ENCODE assay signal across 23 cellular contexts in the genomic region with DNA sequence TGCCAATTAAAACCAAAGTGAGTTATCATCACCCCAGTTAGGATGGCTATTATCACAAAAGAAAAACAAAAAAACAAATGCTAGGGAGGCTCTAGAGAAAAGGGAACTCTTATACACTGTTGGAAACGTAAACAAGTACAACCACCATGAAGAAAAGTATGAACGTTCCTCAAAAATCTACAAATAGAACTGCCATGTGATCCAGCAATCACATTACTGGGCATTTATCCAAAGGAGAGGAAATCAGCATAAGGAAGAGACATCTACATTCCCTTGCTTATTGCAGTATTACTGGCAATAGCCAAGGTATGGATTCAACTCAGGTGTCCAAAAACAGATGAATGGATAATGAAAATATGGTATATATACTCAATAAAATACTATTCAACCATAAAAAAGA.
"Had no signal": no experiment of that assay in that cellular context is flagged by ENCODE, and none has a peak within 500 bp of the region (broad histone marks: within the 10 kb centered on the region; RNA-seq: fewer than 3 reads in every experiment).

No MANE protein-coding gene starts in this region.

- H3K27ac ChIP-seq: colonic mucosa, ovary, prostate gland, right atrium auricular region, stomach, thyroid gland, upper lobe of left lung, vagina had no signal

- DNase-seq: activated B cell treated with CpG ODN at 0.5 μM for 24 hours; activated CD4-positive, alpha-beta T cell treated with anti-CD3 and anti-CD28 coated beads, Interleukin-2, amount 50 U/mL, for 1 hour; activated CD8-positive, alpha-beta T cell treated with anti-CD3 and anti-CD28 coated beads for 36 hours; activated naive CD4-positive, alpha-beta T cell; activated T-cell treated with anti-CD3 and anti-CD28 coated beads, Interleukin-2, amount 50 U/mL, for 72 hours; anterior cingulate cortex; colonic mucosa; islet precursor cell; left cardiac atrium; mammary epithelial cell; midbrain; naive thymus-derived CD4-positive, alpha-beta T cell; ovary; stimulated activated CD4-positive, alpha-beta T cell treated with anti-CD3 and anti-CD28 coated beads, Interleukin-15, amount 100 ng/mL, for 24 hours; stimulated activated CD4-positive, alpha-beta T cell treated with anti-CD3 and anti-CD28 coated beads, Interleukin-2, amount 100 ng/mL, for 24 hours; stimulated activated naive B cell treated with anti-CD40 and anti-IgM and Interleukin-4, amounts not matched to agents 10 μg/mL and 1 μg/mL and 100 μg/mL, for 72 hours; stomach; T-helper 1 cell; thyroid gland had no signal

- H3K27me3 ChIP-seq: colonic mucosa, ovary, right atrium auricular region, stomach, thyroid gland, upper lobe of left lung, vagina had no signal

- H3K4me3 ChIP-seq: colonic mucosa, ovary, prostate gland, right atrium auricular region, stomach, thyroid gland, upper lobe of left lung, vagina had no signal
